11 cellular contexts compared by ENCODE assay signal in the genomic region with DNA sequence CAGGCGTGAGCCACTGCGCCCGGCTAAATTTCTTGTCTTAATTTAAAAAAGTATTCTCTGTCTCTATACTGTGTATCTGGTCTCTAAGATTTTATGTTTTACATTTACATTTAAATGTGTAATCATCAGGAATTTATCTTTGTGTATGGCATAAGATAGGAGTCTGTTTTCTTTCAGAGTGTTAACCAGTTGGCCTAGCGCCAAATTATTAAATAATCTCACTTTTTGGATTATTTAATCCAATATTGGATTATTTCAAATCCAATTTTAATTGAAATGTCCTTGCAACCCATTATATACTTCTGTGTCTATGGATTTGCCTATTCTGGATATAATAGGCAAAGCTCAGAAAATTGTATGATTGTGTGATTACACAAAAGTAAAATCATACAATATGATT.
"Had no signal": no experiment of that assay in that cellular context is flagged by ENCODE, and none has a peak within 500 bp of the region (broad histone marks: within the 10 kb centered on the region; RNA-seq: fewer than 3 reads in every experiment).

No MANE protein-coding gene starts in this region.

- H3K9me3 ChIP-seq: HAP-1 had no signal

- H2AFZ ChIP-seq: GM23248, GM23338 had no signal

- DNase-seq: GM23248, GOT3, H7, H9, HCEC 1CT, HFFc6 had no signal

- H3K9ac ChIP-seq: GM23248 had no signal

- H3K27ac ChIP-seq: GM23248 had no signal

- H3K4me1 ChIP-seq: HAP-1 had no signal

- H3K4me2 ChIP-seq: GM23338 had no signal

- H3K4me3 ChIP-seq: GM23248, GM23338, HAP-1 had no signal

- FAIRE-seq: H1, H54 had no signal

- ATAC-seq: GM23338, HCT116 had no signal
